Comparison of ENCODE assay signal across 15 cellular contexts in genomic region chr3:194773216-194773615, GRCh38.
DNase-seq lines count a peak whose midpoint lies in the region; ATAC-seq and TF ChIP-seq lines count a peak whose summit lies in the region.
"Had no signal": no experiment of that assay in that cellular context is flagged by ENCODE, and none has a peak within 500 bp of the region (broad histone marks: within the 10 kb centered on the region; RNA-seq: fewer than 3 reads in every experiment).

No MANE protein-coding gene starts in this region.

- H3K4me1 Mint-ChIP-seq in MCF 10A (ENCODE audit: insufficient read depth, unreplicated experiment) = peaks cover 23% of the 10 kb centered on the region

- H3K9ac ChIP-seq in skeletal muscle tissue (ENCODE audit: low read depth in 1 of 3, low read length in 3 of 3) = peak overlapping the region in 1 of 3 donors; percentile 57
- H3K9ac ChIP-seq: BLaER1 had no signal

- DNase-seq in GM04504 (ENCODE audit: low read depth) = peak; percentile 31
- peak; percentile 54 for DNase-seq in MCF 10A (ENCODE audit: unreplicated experiment)
- peak; percentile 53 for DNase-seq in left ventricle myocardium inferior
- no peak for DNase-seq in NK-92 treated with Interleukin-12 subunit alpha and Interleukin-12 subunit beta, amount 100 ng/mL, for 24 hours (lab: John Stamatoyannopoulos, UW)
- DNase-seq in kidney glomerular epithelial cell (lab: John Stamatoyannopoulos, UW) = no peak
- DNase-seq: activated naive CD4-positive, alpha-beta T cell; HCEC 1CT; SHP77 treated with DMSO at 0.1 percent for 48 hours; stimulated activated CD4-positive, alpha-beta T cell treated with anti-CD3 and anti-CD28 coated beads, Interleukin-2, amount 100 ng/mL, for 48 hours had no signal

- H3K27me3 Mint-ChIP-seq in MCF 10A (ENCODE audit: insufficient read depth, unreplicated experiment) = peaks cover 24% of the 10 kb centered on the region

- H3K36me3 ChIP-seq in left ventricle myocardium inferior = no peaks in the 10 kb centered on the region
- H3K36me3 ChIP-seq in skeletal muscle tissue (ENCODE audit: control insufficient read depth in 3 of 3, insufficient read depth in 3 of 3, low read length in 3 of 3) = no peaks in the 10 kb centered on the region
- H3K36me3 ChIP-seq: BLaER1 had no signal

- no peak for TF ChIP-seq CTCF in MCF 10A (IDR thresholded peaks at IDR 0.05; ENCODE audit: unreplicated experiment)
- TF ChIP-seq CTCF in left ventricle myocardium inferior (IDR thresholded peaks at IDR 0.05; ENCODE audit: borderline replicate concordance) = no peak

- POLR2A ChIA-PET in MCF 10A (lab: Yijun Ruan, JAX) = no interaction called here

- H3K27ac ChIP-seq in left ventricle myocardium inferior (replicated peaks) (peak overlapping the region; percentile 60), skeletal muscle tissue (ENCODE audit: low read depth, low read length) (no peak overlapping the region)
- H3K27ac ChIP-seq: BLaER1, epithelial cell of prostate had no signal

- no peaks in the 10 kb centered on the region for H3K9me3 ChIP-seq in left ventricle myocardium inferior (replicated peaks)
- H3K9me3 ChIP-seq in skeletal muscle tissue (ENCODE audit: control insufficient read depth in 3 of 3, low read length in 3 of 3) = no peaks in the 10 kb centered on the region
- H3K9me3 ChIP-seq: BLaER1 had no signal

- CTCF ChIA-PET in MCF 10A (lab: Yijun Ruan, JAX) = interaction anchor here (0.7 kb wide), 1 partner anchor 89 kb away, joined by 3 read pairs; no protein-coding TSS in a partner anchor

- no peaks in the 10 kb centered on the region for H3K9me3 Mint-ChIP-seq in MCF 10A (ENCODE audit: unreplicated experiment)
- H3K9me3 Mint-ChIP-seq: stimulated activated memory B cell treated with anti-CD40 and anti-IgM and Interleukin-4, amounts not matched to agents 10 μg/mL and 1 μg/mL and 100 μg/mL, for 72 hours had no signal

- no peak overlapping the region for H3K4me3 ChIP-seq in left ventricle myocardium inferior
- peak overlapping the region in 2 of 3 donors; percentile 44 to 45 for H3K4me3 ChIP-seq in skeletal muscle tissue (ENCODE audit: low read length in 3 of 3)
- H3K4me3 ChIP-seq: BLaER1 had no signal

- no peak overlapping the region for H3K4me3 Mint-ChIP-seq in MCF 10A (ENCODE audit: unreplicated experiment)
- H3K4me3 Mint-ChIP-seq: stimulated activated memory B cell treated with anti-CD40 and anti-IgM and Interleukin-4, amounts not matched to agents 10 μg/mL and 1 μg/mL and 100 μg/mL, for 72 hours had no signal

- H3K27me3 ChIP-seq in left ventricle myocardium inferior (ENCODE audit: low read depth) (no peaks in the 10 kb centered on the region), skeletal muscle tissue (ENCODE audit: control insufficient read depth in 3 of 3, insufficient read depth in 3 of 3, low read length in 3 of 3) (peaks cover 0 to 4% (median 0%) of the 10 kb centered on the region in 3 donors)
- H3K27me3 ChIP-seq: BLaER1 had no signal

- peaks cover 41% of the 10 kb centered on the region for H3K4me1 ChIP-seq in left ventricle myocardium inferior
- H3K4me1 ChIP-seq in skeletal muscle tissue (ENCODE audit: control insufficient read depth in 3 of 3, insufficient read depth in 3 of 3, low read length in 3 of 3) = peaks cover 24 to 32% (median 29%) of the 10 kb centered on the region in 3 donors

- ATAC-seq in HG02973 (IDR thresholded peaks at IDR 0.05; ENCODE audit: unreplicated experiment) = no peak
- no peak for ATAC-seq in GM18873 (IDR thresholded peaks at IDR 0.05; ENCODE audit: low FRiP score, unreplicated experiment)
- ATAC-seq: stimulated activated memory B cell treated with anti-CD40 and anti-IgM and Interleukin-4, amounts not matched to agents 10 μg/mL and 1 μg/mL and 100 μg/mL, for 72 hours had no signal

- no peak overlapping the region for H3K27ac Mint-ChIP-seq in MCF 10A (ENCODE audit: low read depth, unreplicated experiment)
- H3K27ac Mint-ChIP-seq: stimulated activated memory B cell treated with anti-CD40 and anti-IgM and Interleukin-4, amounts not matched to agents 10 μg/mL and 1 μg/mL and 100 μg/mL, for 72 hours had no signal

- intact Hi-C loops in MCF 10A (cut with micrococcal nuclease) = no loop called here
- intact Hi-C loops in left ventricle myocardium inferior (cut with micrococcal nuclease) = no loop called here

- BruUV-seq in MCF 10A (replicated peaks; lab: Mats Ljungman, UMichigan) = no TSS peak

- H3K36me3 Mint-ChIP-seq in MCF 10A (ENCODE audit: insufficient read depth, unreplicated experiment) = no peaks in the 10 kb centered on the region
- H3K36me3 Mint-ChIP-seq: stimulated activated memory B cell treated with anti-CD40 and anti-IgM and Interleukin-4, amounts not matched to agents 10 μg/mL and 1 μg/mL and 100 μg/mL, for 72 hours had no signal

Comparison
In these comparisons a context has a peak if more than half of its experiments do, and no peak if none do; other contexts are left out.
1. DNase-seq: peak in GM04504 (single experiment), MCF 10A (single experiment) and left ventricle myocardium inferior (single experiment); none in NK-92 treated with Interleukin-12 subunit alpha and Interleukin-12 subunit beta, amount 100 ng/mL, for 24 hours (single experiment) and kidney glomerular epithelial cell (single experiment).